ENCODE assay signal across 8 cellular contexts in genomic region chr11:46896719-46897406, GRCh38. TPM values are rescaled to one million over a fixed set of nuclear protein-coding genes. Genes with fewer than 3 reads are reported as not detected.
A peak's percentile ranks its signal among the peaks of the same experiment; 100 is the strongest.
DNase-seq lines count a peak whose midpoint lies in the region; ATAC-seq and TF ChIP-seq lines count a peak whose summit lies in the region.

No MANE protein-coding gene starts in this region.

- H3K4me3 ChIP-seq in HAP-1 (no peak overlapping the region), endodermal cell (ENCODE audit: low read length) (no peak overlapping the region), esophagus muscularis mucosa (no peak overlapping the region)

- WGBS in endodermal cell (ENCODE audit: insufficient coverage in 1 of 2, insufficient read length in 1 of 2), 2 experiments = 92 to 97% methylated on average over 7 to 10 of the region's 10 CpGs
- 96% methylated on average over 10 of the region's 10 CpGs for WGBS in esophagus muscularis mucosa

- TF ChIP-seq EP300 in esophagus muscularis mucosa (IDR thresholded peaks at IDR 0.05) = no peak

- H3K27ac ChIP-seq in endodermal cell (ENCODE audit: low read depth, low read length) = no peak overlapping the region
- H3K27ac ChIP-seq in esophagus muscularis mucosa (replicated peaks in 1 of 4) = no peak overlapping the region

- intact Hi-C loops in esophagus muscularis mucosa (cut with DNase I) = no loop called here

- DNase-seq in COLO668 (lab: John Stamatoyannopoulos, UW; ENCODE audit: unreplicated experiment) = peak; percentile 40
- DNase-seq in HAP-1 (ENCODE audit: low spot score in 2 of 2) = peak; percentile 46 to 60
- DNase-seq in NOMO-1 treated with DMSO at 0.1 percent for 48 hours (lab: John Stamatoyannopoulos, UW; ENCODE audit: unreplicated experiment) = peak; percentile 66
- no peak for DNase-seq in endodermal cell
- DNase-seq in stimulated activated naive B cell treated with anti-CD40 and anti-IgM and Interleukin-4, amounts not matched to agents 10 μg/mL and 1 μg/mL and 100 μg/mL, for 72 hours = no peak
- no peak for DNase-seq in omental fat pad (ENCODE audit: low spot score)
- DNase-seq in esophagus muscularis mucosa (ENCODE audit: extremely low spot score) = no peak

- in situ Hi-C loops in HAP-1 (cut with MboI; ENCODE audit: low sequenced_read_pairs) = no loop called here

- no peaks in the 10 kb centered on the region for H3K27me3 ChIP-seq in HAP-1 (ENCODE audit: low read depth)
- H3K27me3 ChIP-seq in endodermal cell (ENCODE audit: control insufficient read depth, insufficient read depth, low read length, poor library complexity, severe bottlenecking) = no peaks in the 10 kb centered on the region
- H3K27me3 ChIP-seq in esophagus muscularis mucosa = no peaks in the 10 kb centered on the region

- H3K36me3 Mint-ChIP-seq in endodermal cell (ENCODE audit: low read depth) = peaks cover 27% of the 10 kb centered on the region
- no peaks in the 10 kb centered on the region for H3K36me3 Mint-ChIP-seq in stimulated activated naive B cell treated with anti-CD40 and anti-IgM and Interleukin-4, amounts not matched to agents 10 μg/mL and 1 μg/mL and 100 μg/mL, for 72 hours

- H3K4me1 ChIP-seq in HAP-1 = no peaks in the 10 kb centered on the region
- no peaks in the 10 kb centered on the region for H3K4me1 ChIP-seq in endodermal cell (ENCODE audit: control insufficient read depth, insufficient read depth, low read length)
- peaks cover 5 to 7% (median 6%) of the 10 kb centered on the region in 4 donors for H3K4me1 ChIP-seq in esophagus muscularis mucosa

- no peaks in the 10 kb centered on the region for H3K27me3 Mint-ChIP-seq in endodermal cell (ENCODE audit: insufficient read depth)
- no peaks in the 10 kb centered on the region for H3K27me3 Mint-ChIP-seq in stimulated activated naive B cell treated with anti-CD40 and anti-IgM and Interleukin-4, amounts not matched to agents 10 μg/mL and 1 μg/mL and 100 μg/mL, for 72 hours

- peaks cover 7% of the 10 kb centered on the region for H3K9me3 Mint-ChIP-seq in endodermal cell
- H3K9me3 Mint-ChIP-seq in stimulated activated naive B cell treated with anti-CD40 and anti-IgM and Interleukin-4, amounts not matched to agents 10 μg/mL and 1 μg/mL and 100 μg/mL, for 72 hours = no peaks in the 10 kb centered on the region

- TF ChIP-seq POLR2A in esophagus muscularis mucosa (IDR thresholded peaks at IDR 0.05; ENCODE audit: low read depth) = no peak

- H3K4me1 Mint-ChIP-seq in endodermal cell = no peaks in the 10 kb centered on the region
- no peaks in the 10 kb centered on the region for H3K4me1 Mint-ChIP-seq in stimulated activated naive B cell treated with anti-CD40 and anti-IgM and Interleukin-4, amounts not matched to agents 10 μg/mL and 1 μg/mL and 100 μg/mL, for 72 hours

- no peak overlapping the region for H3K9ac ChIP-seq in endodermal cell (ENCODE audit: extremely low read depth, low read length, poor library complexity, severe bottlenecking)

- H3K27ac Mint-ChIP-seq in endodermal cell = no peak overlapping the region
- no peak overlapping the region for H3K27ac Mint-ChIP-seq in stimulated activated naive B cell treated with anti-CD40 and anti-IgM and Interleukin-4, amounts not matched to agents 10 μg/mL and 1 μg/mL and 100 μg/mL, for 72 hours

- peaks cover 32% of the 10 kb centered on the region for H3K36me3 ChIP-seq in HAP-1 (replicated peaks)
- peaks cover 6% of the 10 kb centered on the region for H3K36me3 ChIP-seq in endodermal cell (ENCODE audit: control insufficient read depth, insufficient read depth, low read length)
- H3K36me3 ChIP-seq in esophagus muscularis mucosa = peaks cover 0 to 35% (median 16%) of the 10 kb centered on the region in 4 donors

- no peak overlapping the region for H3K4me3 Mint-ChIP-seq in endodermal cell
- no peak overlapping the region for H3K4me3 Mint-ChIP-seq in stimulated activated naive B cell treated with anti-CD40 and anti-IgM and Interleukin-4, amounts not matched to agents 10 μg/mL and 1 μg/mL and 100 μg/mL, for 72 hours

- H3K9me3 ChIP-seq in HAP-1 (no peaks in the 10 kb centered on the region), endodermal cell (ENCODE audit: control insufficient read depth, low read length) (no peaks in the 10 kb centered on the region), esophagus muscularis mucosa (no peaks in the 10 kb centered on the region)

- TF ChIP-seq CTCF in endodermal cell (conservative IDR thresholded peaks at IDR 0.05) (peak; percentile 65), omental fat pad (IDR thresholded peaks at IDR 0.05) (no peak), esophagus muscularis mucosa (IDR thresholded peaks at IDR 0.05) (no peak)

- ATAC-seq in stimulated activated naive B cell treated with anti-CD40 and anti-IgM and Interleukin-4, amounts not matched to agents 10 μg/mL and 1 μg/mL and 100 μg/mL, for 72 hours (replicated peaks) = peak; percentile 55 to 68
- no peak for ATAC-seq in omental fat pad (ENCODE audit: low FRiP score)
- no peak for ATAC-seq in HG03159 (IDR thresholded peaks at IDR 0.05; ENCODE audit: unreplicated experiment)

RNA-seq across cellular contexts. Expression of gene LRP4, which starts 21.5 kb away (rescaled TPM):
- total RNA-seq in endodermal cell = 10 to 100 TPM; 12.6 to 13.6 TPM
- polyA plus RNA-seq in endodermal cell (2013, experiment 1 of 2) = 73.5 TPM
- 68.7 TPM for polyA plus RNA-seq in endodermal cell (2013, experiment 2 of 2)
- 1 to 10 TPM; 1.6 to 4.3 (median 3.3) TPM for total RNA-seq in omental fat pad
- 1 to 10 TPM; 2.3 to 7.4 (median 3.5) TPM for total RNA-seq in esophagus muscularis mucosa

RNA-seq across cellular contexts. Expression of gene CSTPP1, which starts 39.7 kb away (rescaled TPM):
- total RNA-seq in endodermal cell (10 to 100 TPM; 46.7 to 57.6 TPM), omental fat pad (10 to 100 TPM in 2 of 4 donors, 1 to 10 TPM in 2; 9.8 to 14.3 (median 11.1) TPM), esophagus muscularis mucosa (10 to 100 TPM; 13.3 to 26.4 (median 19.1) TPM)
- polyA plus RNA-seq in endodermal cell (2013, experiment 1 of 2) = 77.8 TPM
- polyA plus RNA-seq in endodermal cell (2013, experiment 2 of 2) = 71.3 TPM

RNA-seq across cellular contexts. Expression of gene CKAP5, which starts 50.8 kb away (rescaled TPM):
- total RNA-seq in endodermal cell (100 to 1,000 TPM; 162 to 211 TPM), omental fat pad (10 to 100 TPM; 27.2 to 37.0 (median 31.6) TPM), esophagus muscularis mucosa (10 to 100 TPM; 32.4 to 49.2 (median 40.0) TPM)
- polyA plus RNA-seq in endodermal cell (2013, experiment 1 of 2) = 160 TPM
- polyA plus RNA-seq in endodermal cell (2013, experiment 2 of 2) = 156 TPM

Comparison
In these comparisons a context has a peak if more than half of its experiments do, and no peak if none do; other contexts are left out.
1. DNase-seq: peak in COLO668 (single experiment), HAP-1 (2 of 2) and NOMO-1 treated with DMSO at 0.1 percent for 48 hours (single experiment); none in endodermal cell (single experiment), stimulated activated naive B cell treated with anti-CD40 and anti-IgM and Interleukin-4, amounts not matched to agents 10 μg/mL and 1 μg/mL and 100 μg/mL, for 72 hours (single experiment), omental fat pad (single experiment) and esophagus muscularis mucosa (single experiment).
2. ATAC-seq: peak in stimulated activated naive B cell treated with anti-CD40 and anti-IgM and Interleukin-4, amounts not matched to agents 10 μg/mL and 1 μg/mL and 100 μg/mL, for 72 hours (2 of 2); none in omental fat pad (single experiment) and HG03159 (single experiment).